14 cellular contexts compared by ENCODE assay signal in genomic region chr14:59629384-59630158, GRCh38. TPM values are rescaled to one million over a fixed set of nuclear protein-coding genes. Genes with fewer than 3 reads are reported as not detected.
A peak's percentile ranks its signal among the peaks of the same experiment; 100 is the strongest.
DNase-seq lines count a peak whose midpoint lies in the region; ATAC-seq, FAIRE-seq and TF ChIP-seq lines count a peak whose summit lies in the region.
"Had no signal": no experiment of that assay in that cellular context is flagged by ENCODE, and none has a peak within 500 bp of the region (broad histone marks: within the 10 kb centered on the region; RNA-seq: fewer than 3 reads in every experiment).

No MANE protein-coding gene starts in this region.

- DNase-seq in H7 (peak; percentile 7), NCI-H2107 (lab: John Stamatoyannopoulos, UW) (peak; percentile 51), astrocyte (ENCODE audit: low read depth) (no peak), neural progenitor cell (ENCODE audit: low spot score) (no peak), left ventricle myocardium superior (no peak), brain microvascular endothelial cell (no peak)

- H3K4me1 Mint-ChIP-seq in astrocyte (ENCODE audit: low read depth, unreplicated experiment) (no peaks in the 10 kb centered on the region), neural progenitor cell (peaks cover 3% of the 10 kb centered on the region)

- intact Hi-C loops in left ventricle myocardium superior (cut with micrococcal nuclease): no loop called here

- H3F3A ChIP-seq in neural progenitor cell (ENCODE audit: low read depth): peaks cover 4% of the 10 kb centered on the region

- no peak for FAIRE-seq in astrocyte (lab: Jason Lieb, UNC)
- FAIRE-seq: G401.6 had no signal

- H3K9ac ChIP-seq in astrocyte (ENCODE audit: low read length) (peak overlapping the region; percentile 15), neural progenitor cell (no peak overlapping the region)
- H3K9ac ChIP-seq: BLaER1 had no signal

- H3K9me3 ChIP-seq in astrocyte (ENCODE audit: insufficient read depth, low read depth, low read length) (no peaks in the 10 kb centered on the region), neural progenitor cell (ENCODE audit: low read depth) (no peaks in the 10 kb centered on the region)

- H3K4me3 ChIP-seq in H7 (ENCODE audit: insufficient read depth, low read depth, low read length): peak overlapping the region; percentile 48; the same call in 1 of the 2 replicates
- H3K4me3 ChIP-seq in astrocyte (ENCODE audit: insufficient read depth, low read depth, low read length): peak overlapping the region; percentile 58
- H3K4me3 ChIP-seq in neural progenitor cell: peak overlapping the region; percentile 82
- no peak overlapping the region for H3K4me3 ChIP-seq in brain microvascular endothelial cell (ENCODE audit: low read depth, low read length)
- H3K4me3 ChIP-seq: BLaER1 had no signal

- H3K4me3 Mint-ChIP-seq in astrocyte (ENCODE audit: unreplicated experiment) (peak overlapping the region; percentile 80), neural progenitor cell (peak overlapping the region; percentile 84)

- H3K27me3 Mint-ChIP-seq in astrocyte (ENCODE audit: low read depth, unreplicated experiment) (peaks cover 26% of the 10 kb centered on the region), neural progenitor cell (ENCODE audit: insufficient read depth, low read depth) (peaks cover 14% of the 10 kb centered on the region)

- no peak overlapping the region for H2AFZ ChIP-seq in astrocyte (ENCODE audit: low read depth, low read length)
- peak overlapping the region; percentile 98 for H2AFZ ChIP-seq in neural progenitor cell (replicated peaks)

- H3K9me3 Mint-ChIP-seq in astrocyte (ENCODE audit: unreplicated experiment) (no peaks in the 10 kb centered on the region), neural progenitor cell (no peaks in the 10 kb centered on the region)

- H3K27me3 ChIP-seq in H7 (ENCODE audit: control insufficient read depth, insufficient read depth, low read length): peaks cover 19% of the 10 kb centered on the region
- peaks cover 3% of the 10 kb centered on the region for H3K27me3 ChIP-seq in astrocyte (ENCODE audit: insufficient read depth, low read length)
- peaks cover 48% of the 10 kb centered on the region for H3K27me3 ChIP-seq in neural progenitor cell
- H3K27me3 ChIP-seq in brain microvascular endothelial cell (replicated peaks): peaks cover 2% of the 10 kb centered on the region
- H3K27me3 ChIP-seq: BLaER1 had no signal

- H3K36me3 ChIP-seq in H7 (replicated peaks; ENCODE audit: control insufficient read depth, insufficient read depth, low read length): no peaks in the 10 kb centered on the region
- H3K36me3 ChIP-seq in astrocyte (ENCODE audit: insufficient read depth, low read length): no peaks in the 10 kb centered on the region
- no peaks in the 10 kb centered on the region for H3K36me3 ChIP-seq in neural progenitor cell
- H3K36me3 ChIP-seq in brain microvascular endothelial cell (replicated peaks): no peaks in the 10 kb centered on the region
- H3K36me3 ChIP-seq: BLaER1 had no signal

- in situ Hi-C loops in brain microvascular endothelial cell (cut with HindIII; ENCODE audit: low pct_ligation_motif_present, low sequenced_read_pairs): no loop called here

- H3K27ac ChIP-seq in astrocyte (ENCODE audit: low read depth, low read length) (no peak overlapping the region), neural progenitor cell (no peak overlapping the region), brain microvascular endothelial cell (no peak overlapping the region)
- H3K27ac ChIP-seq: BLaER1 had no signal

- H3K27ac Mint-ChIP-seq in astrocyte (ENCODE audit: unreplicated experiment) (no peak overlapping the region), neural progenitor cell (no peak overlapping the region)

- TF ChIP-seq CTCF in astrocyte (IDR thresholded peaks at IDR 0.05; ENCODE audit: insufficient read depth, low read depth, low read length) (no peak), neural progenitor cell (IDR thresholded peaks at IDR 0.05) (no peak), brain microvascular endothelial cell (IDR thresholded peaks at IDR 0.05; ENCODE audit: low read depth, low read length, missing control alignments) (no peak)

- H3K79me2 ChIP-seq in astrocyte (ENCODE audit: insufficient read depth, low read length): no peaks in the 10 kb centered on the region
- H3K79me2 ChIP-seq in neural progenitor cell (ENCODE audit: low read depth): no peaks in the 10 kb centered on the region

- ATAC-seq in left ventricle myocardium superior (no peak), GM19397 (IDR thresholded peaks at IDR 0.05; ENCODE audit: unreplicated experiment) (no peak), HG02623 (IDR thresholded peaks at IDR 0.05; ENCODE audit: unreplicated experiment) (no peak)

- H3K4me1 ChIP-seq in astrocyte (ENCODE audit: insufficient read depth, low read length) (no peaks in the 10 kb centered on the region), neural progenitor cell (peaks cover 9% of the 10 kb centered on the region)
- H3K4me1 ChIP-seq: BLaER1 had no signal

- H4K20me1 ChIP-seq in astrocyte (ENCODE audit: insufficient read depth, low read length) (no peaks in the 10 kb centered on the region), neural progenitor cell (ENCODE audit: low read depth) (no peaks in the 10 kb centered on the region)
- H4K20me1 ChIP-seq: BLaER1 had no signal

- H3K36me3 Mint-ChIP-seq in astrocyte (ENCODE audit: low read depth, unreplicated experiment) (no peaks in the 10 kb centered on the region), neural progenitor cell (no peaks in the 10 kb centered on the region)

- H3K4me2 ChIP-seq in astrocyte (ENCODE audit: low read length) (peak overlapping the region; percentile 93), neural progenitor cell (peak overlapping the region; percentile 96)
- H3K4me2 ChIP-seq: BLaER1 had no signal

RNA-seq across cellular contexts. Expression of gene CCDC175, which starts 53.0 kb away (rescaled TPM):
- total RNA-seq in H7 (2014; rRNA removed; shearing (Covaris generic)): not detected in 2 replicates
- total RNA-seq in astrocyte (not detected in 2 replicates), neural progenitor cell (ENCODE audit: low replicate concordance) (0.24 and 0.31 TPM in 2 replicates), left ventricle myocardium superior (not detected)
- total RNA-seq: dermis microvascular lymphatic vessel endothelial cell, fibroblast of villous mesenchyme, kidney epithelial cell, right cardiac atrium had no signal

Comparison
In these comparisons a context has a peak if more than half of its experiments do, and no peak if none do; other contexts are left out.
1. DNase-seq: peak in H7 (single experiment) and NCI-H2107 (single experiment); none in astrocyte (single experiment), neural progenitor cell (single experiment), left ventricle myocardium superior (single experiment) and brain microvascular endothelial cell (single experiment).